In genomic region chr15:84859651-84860050, GRCh38 we compare ENCODE assay signal across 24 cellular contexts. TPM values are rescaled to one million over a fixed set of nuclear protein-coding genes. Genes with fewer than 3 reads are reported as not detected.
DNase-seq lines count a peak whose midpoint lies in the region; ATAC-seq and TF ChIP-seq lines count a peak whose summit lies in the region.
"Had no signal": no experiment of that assay in that cellular context is flagged by ENCODE, and none has a peak within 500 bp of the region (broad histone marks: within the 10 kb centered on the region; RNA-seq: fewer than 3 reads in every experiment).

No MANE protein-coding gene starts in this region.

- peak overlapping the region; percentile 37 for H3K27ac ChIP-seq in RWPE2 (ENCODE audit: poor library complexity, severe bottlenecking)
- H3K27ac ChIP-seq in esophagus squamous epithelium: peak overlapping the region in 3 of 4 donors; percentile 53 to 79 (median 79)
- peak overlapping the region; percentile 76 to 86 (median 80) for H3K27ac ChIP-seq in gastrocnemius medialis
- H3K27ac ChIP-seq in caudate nucleus (ENCODE audit: low read depth, low read length): no peak overlapping the region
- H3K27ac ChIP-seq: BLaER1, KMS-11 had no signal

- DNase-seq in Calu3 (no peak), RWPE2 (ENCODE audit: low spot score) (no peak), esophagus squamous epithelium (lab: John Stamatoyannopoulos, UW) (no peak), gastrocnemius medialis (no peak), NCI-H2196 (lab: John Stamatoyannopoulos, UW; ENCODE audit: unreplicated experiment) (no peak), caudate nucleus (lab: John Stamatoyannopoulos, UW) (no peak)
- DNase-seq in activated naive CD4-positive, alpha-beta T cell treated with anti-CD3 and anti-CD28 coated beads, Interleukin-2, amount 10 ng/mL, durations not matched to agents 7 days and 5 days: no peak
- DNase-seq: ACHN; Caco-2; CD4-positive, alpha-beta memory T cell; DND-41; GOT3; HCEC 1CT; IMR-90; NCI-H1105; NCI-H146; NCI-H2029; NCI-H345; NCI-H524 treated with DMSO at 0.1 percent for 48 hours; NCI-H82; Right ventricle myocardium superior had no signal

- no peak for TF ChIP-seq POLR2A in esophagus squamous epithelium (IDR thresholded peaks at IDR 0.05)
- no peak for TF ChIP-seq POLR2A in gastrocnemius medialis (IDR thresholded peaks at IDR 0.05)

- H3K4me1 Mint-ChIP-seq in Calu3 (ENCODE audit: low read depth, unreplicated experiment): peaks cover 64% of the 10 kb centered on the region
- H3K4me1 Mint-ChIP-seq in activated naive CD4-positive, alpha-beta T cell treated with anti-CD3 and anti-CD28 coated beads, Interleukin-2, amount 10 ng/mL, durations not matched to agents 7 days and 5 days: no peaks in the 10 kb centered on the region
- H3K4me1 Mint-ChIP-seq: CD4-positive, alpha-beta memory T cell had no signal

- peaks cover 24% of the 10 kb centered on the region for H3K36me3 Mint-ChIP-seq in Calu3 (ENCODE audit: insufficient read depth, unreplicated experiment)
- H3K36me3 Mint-ChIP-seq in activated naive CD4-positive, alpha-beta T cell treated with anti-CD3 and anti-CD28 coated beads, Interleukin-2, amount 10 ng/mL, durations not matched to agents 7 days and 5 days: no peaks in the 10 kb centered on the region
- H3K36me3 Mint-ChIP-seq: CD4-positive, alpha-beta memory T cell had no signal

- H3K4me1 ChIP-seq in RWPE2 (ENCODE audit: insufficient read depth, poor library complexity, severe bottlenecking) (peaks cover 22% of the 10 kb centered on the region), esophagus squamous epithelium (peaks cover 11 to 46% (median 13%) of the 10 kb centered on the region in 3 donors), gastrocnemius medialis (peaks cover 15 to 33% of the 10 kb centered on the region in 2 donors)
- H3K4me1 ChIP-seq: BLaER1 had no signal

- H3K9me3 ChIP-seq in RWPE2 (ENCODE audit: severe bottlenecking): no peaks in the 10 kb centered on the region
- no peaks in the 10 kb centered on the region for H3K9me3 ChIP-seq in esophagus squamous epithelium
- H3K9me3 ChIP-seq in gastrocnemius medialis: no peaks in the 10 kb centered on the region
- H3K9me3 ChIP-seq: BLaER1, Caco-2 had no signal

- H3K27me3 Mint-ChIP-seq in Calu3 (ENCODE audit: unreplicated experiment): no peaks in the 10 kb centered on the region
- H3K27me3 Mint-ChIP-seq in activated naive CD4-positive, alpha-beta T cell treated with anti-CD3 and anti-CD28 coated beads, Interleukin-2, amount 10 ng/mL, durations not matched to agents 7 days and 5 days: no peaks in the 10 kb centered on the region
- H3K27me3 Mint-ChIP-seq: CD4-positive, alpha-beta memory T cell had no signal

- H3K27ac Mint-ChIP-seq in Calu3 (ENCODE audit: unreplicated experiment): peak overlapping the region; percentile 94
- no peak overlapping the region for H3K27ac Mint-ChIP-seq in activated naive CD4-positive, alpha-beta T cell treated with anti-CD3 and anti-CD28 coated beads, Interleukin-2, amount 10 ng/mL, durations not matched to agents 7 days and 5 days
- H3K27ac Mint-ChIP-seq: CD4-positive, alpha-beta memory T cell had no signal

- in situ Hi-C loops in gastrocnemius medialis (cut with MboI; ENCODE audit: low sequenced_read_pairs in 4 of 4): no loop called here

- no peaks in the 10 kb centered on the region for H3K27me3 ChIP-seq in RWPE2 (ENCODE audit: insufficient read depth, poor library complexity, severe bottlenecking)
- H3K27me3 ChIP-seq in esophagus squamous epithelium: no peaks in the 10 kb centered on the region
- H3K27me3 ChIP-seq in gastrocnemius medialis: no peaks in the 10 kb centered on the region
- H3K27me3 ChIP-seq: BLaER1 had no signal

- TF ChIP-seq CTCF in Calu3 (IDR thresholded peaks at IDR 0.05; ENCODE audit: unreplicated experiment): no peak
- no peak for TF ChIP-seq CTCF in RWPE2 (IDR thresholded peaks at IDR 0.05; ENCODE audit: poor library complexity, severe bottlenecking)
- no peak for TF ChIP-seq CTCF in esophagus squamous epithelium (IDR thresholded peaks at IDR 0.05)
- TF ChIP-seq CTCF in gastrocnemius medialis (IDR thresholded peaks at IDR 0.05 in 4 of 5, conservative IDR thresholded peaks at IDR 0.05 in 1 of 5): no peak

- TSS peak; percentile 38 for BruUV-seq in Calu3 (replicated peaks; lab: Mats Ljungman, UMichigan)

- no peak for ATAC-seq in RWPE2 (ENCODE audit: low read depth)
- ATAC-seq in gastrocnemius medialis: no peak

- H3K4me3 ChIP-seq in RWPE2 (ENCODE audit: severe bottlenecking) (no peak overlapping the region), esophagus squamous epithelium (no peak overlapping the region), gastrocnemius medialis (no peak overlapping the region)
- H3K4me3 ChIP-seq: BLaER1 had no signal

- H3K9me3 Mint-ChIP-seq in Calu3 (ENCODE audit: low read depth, unreplicated experiment): no peaks in the 10 kb centered on the region
- no peaks in the 10 kb centered on the region for H3K9me3 Mint-ChIP-seq in activated naive CD4-positive, alpha-beta T cell treated with anti-CD3 and anti-CD28 coated beads, Interleukin-2, amount 10 ng/mL, durations not matched to agents 7 days and 5 days
- H3K9me3 Mint-ChIP-seq: CD4-positive, alpha-beta memory T cell had no signal

- intact Hi-C loops in Calu3 (cut with micrococcal nuclease; ENCODE audit: unreplicated experiment): loop anchor here (1.0 kb wide), 2 partner anchors 18 to 53 kb away; no protein-coding TSS in a partner anchor
- intact Hi-C loops in esophagus squamous epithelium (cut with DNase I): no loop called here
- intact Hi-C loops in gastrocnemius medialis (cut with DNase I; ENCODE audit: low total_unique reads): loop anchor here (1.0 to 5.0 kb wide), 2 partner anchors 13 to 68 kb away; no protein-coding TSS in a partner anchor

- CTCF ChIA-PET in Calu3 (lab: Charles Lee): no interaction called here
- CTCF ChIA-PET in activated naive CD4-positive, alpha-beta T cell treated with anti-CD3 and anti-CD28 coated beads, Interleukin-2, amount 10 ng/mL, durations not matched to agents 7 days and 5 days (lab: Charles Lee): no interaction called here

- 96% methylated on average over 8 of the region's 15 CpGs; no CpG with 5 or more reads in 1 of the 2 donors for WGBS in esophagus squamous epithelium, 2 donors

- H3K36me3 ChIP-seq in RWPE2 (ENCODE audit: low read depth): no peaks in the 10 kb centered on the region
- H3K36me3 ChIP-seq in esophagus squamous epithelium: no peaks in the 10 kb centered on the region
- H3K36me3 ChIP-seq in gastrocnemius medialis: peaks cover 3 to 95% of the 10 kb centered on the region in 2 donors
- H3K36me3 ChIP-seq: BLaER1 had no signal

- H3K4me3 Mint-ChIP-seq in Calu3 (ENCODE audit: low read depth, unreplicated experiment): no peak overlapping the region
- no peak overlapping the region for H3K4me3 Mint-ChIP-seq in activated naive CD4-positive, alpha-beta T cell treated with anti-CD3 and anti-CD28 coated beads, Interleukin-2, amount 10 ng/mL, durations not matched to agents 7 days and 5 days
- H3K4me3 Mint-ChIP-seq: CD4-positive, alpha-beta memory T cell had no signal

RNA-seq across cellular contexts. Expression of gene SLC28A1, which starts 24.8 kb away (rescaled TPM):
- total RNA-seq in Calu3 (2022) (0.17 and 0.37 TPM in 2 replicates), esophagus squamous epithelium (not detected), gastrocnemius medialis (under 1 TPM in 1 of 4 donors, not detected in 3; 0.47 TPM)
- total RNA-seq: Caco-2; CD4-positive, alpha-beta memory T cell; IMR-90; OCI-LY7 had no signal

RNA-seq across cellular contexts. Expression of gene ALPK3, which starts 42.5 kb away (rescaled TPM):
- total RNA-seq in Calu3 (2022) (4.6 TPM in 2 replicates), esophagus squamous epithelium (1 to 10 TPM; 1.8 to 4.2 (median 2.7) TPM), gastrocnemius medialis (100 to 1,000 TPM; 131 to 406 (median 305) TPM)

Comparison
In these comparisons a context has a peak if more than half of its experiments do, and no peak if none do; other contexts are left out.
1. RNA of gene ALPK3, which starts 42.5 kb away (total RNA-seq): 131 to 406 TPM in gastrocnemius medialis; 4.6 TPM in Calu3 and 1.8 to 4.2 TPM in esophagus squamous epithelium; every median in the first group is over 10 times any median in the second.